In genomic region chr17:79072544-79072943, GRCh38 we compare ENCODE assay signal across 15 cellular contexts. TPM values are rescaled to one million over a fixed set of nuclear protein-coding genes. Genes with fewer than 3 reads are reported as not detected.
A peak's percentile ranks its signal among the peaks of the same experiment; 100 is the strongest.
DNase-seq lines count a peak whose midpoint lies in the region; ATAC-seq and TF ChIP-seq lines count a peak whose summit lies in the region.
"Had no signal": no experiment of that assay in that cellular context is flagged by ENCODE, and none has a peak within 500 bp of the region (broad histone marks: within the 10 kb centered on the region; RNA-seq: fewer than 3 reads in every experiment).

No MANE protein-coding gene starts in this region.

- peak overlapping the region; percentile 41 for H3K27ac Mint-ChIP-seq in activated naive CD4-positive, alpha-beta T cell treated with anti-CD3 and anti-CD28 coated beads, Interleukin-2, amount 50 U/mL, for 24 hours
- H3K27ac Mint-ChIP-seq in activated naive CD4-positive, alpha-beta T cell treated with anti-CD3 and anti-CD28 coated beads for 36 hours = no peak overlapping the region

- H3K9me3 Mint-ChIP-seq in activated naive CD4-positive, alpha-beta T cell treated with anti-CD3 and anti-CD28 coated beads, Interleukin-2, amount 50 U/mL, for 24 hours = no peaks in the 10 kb centered on the region
- no peaks in the 10 kb centered on the region for H3K9me3 Mint-ChIP-seq in activated naive CD4-positive, alpha-beta T cell treated with anti-CD3 and anti-CD28 coated beads for 36 hours

- H3K36me3 ChIP-seq in upper lobe of right lung = peaks cover 3% of the 10 kb centered on the region

- H3K4me1 ChIP-seq in upper lobe of right lung = peaks cover 7% of the 10 kb centered on the region

- H3K4me3 Mint-ChIP-seq in activated naive CD4-positive, alpha-beta T cell treated with anti-CD3 and anti-CD28 coated beads, Interleukin-2, amount 50 U/mL, for 24 hours = no peak overlapping the region
- H3K4me3 Mint-ChIP-seq in activated naive CD4-positive, alpha-beta T cell treated with anti-CD3 and anti-CD28 coated beads for 36 hours = no peak overlapping the region

- no peak overlapping the region for H3K4me3 ChIP-seq in upper lobe of right lung
- H3K4me3 ChIP-seq: BLaER1 had no signal

- no peaks in the 10 kb centered on the region for H3K27me3 Mint-ChIP-seq in activated naive CD4-positive, alpha-beta T cell treated with anti-CD3 and anti-CD28 coated beads, Interleukin-2, amount 50 U/mL, for 24 hours
- no peaks in the 10 kb centered on the region for H3K27me3 Mint-ChIP-seq in activated naive CD4-positive, alpha-beta T cell treated with anti-CD3 and anti-CD28 coated beads for 36 hours (ENCODE audit: low read depth)

- ATAC-seq in upper lobe of right lung (no peak), SK-N-SH treated with all-trans-retinoic acid at 6 μM for 48 hours (no peak)

- intact Hi-C loops in activated naive CD4-positive, alpha-beta T cell treated with anti-CD3 and anti-CD28 coated beads for 36 hours (cut with micrococcal nuclease) = no loop called here
- intact Hi-C loops in upper lobe of right lung (cut with DNase I) = no loop called here

- no peak for TF ChIP-seq CTCF in upper lobe of right lung (IDR thresholded peaks at IDR 0.05)

- H3K36me3 Mint-ChIP-seq in activated naive CD4-positive, alpha-beta T cell treated with anti-CD3 and anti-CD28 coated beads, Interleukin-2, amount 50 U/mL, for 24 hours = peaks cover 2% of the 10 kb centered on the region
- no peaks in the 10 kb centered on the region for H3K36me3 Mint-ChIP-seq in activated naive CD4-positive, alpha-beta T cell treated with anti-CD3 and anti-CD28 coated beads for 36 hours (ENCODE audit: low read depth)

- H3K27me3 ChIP-seq in upper lobe of right lung = no peaks in the 10 kb centered on the region
- H3K27me3 ChIP-seq: BLaER1 had no signal

- no peak for DNase-seq in activated naive CD4-positive, alpha-beta T cell treated with anti-CD3 and anti-CD28 coated beads for 36 hours
- DNase-seq in RPMI8226 (peak; percentile 47), mesenteric fat pad (ENCODE audit: low spot score) (peak; percentile 65), upper lobe of right lung (peak; percentile 61), SKM-1 (lab: John Stamatoyannopoulos, UW; ENCODE audit: unreplicated experiment) (no peak), NCI-H1417 treated with DMSO at 0.1 percent for 48 hours (lab: John Stamatoyannopoulos, UW) (no peak)
- DNase-seq: 8988T, DMS153, Karpas-422, NCI-H1417, NCI-H2081, NCI-H510A treated with DMSO at 0.1 percent for 48 hours had no signal

- H3K9me3 ChIP-seq in upper lobe of right lung = no peaks in the 10 kb centered on the region
- H3K9me3 ChIP-seq: BLaER1 had no signal

- CTCF ChIA-PET in activated naive CD4-positive, alpha-beta T cell treated with anti-CD3 and anti-CD28 coated beads for 36 hours (lab: Charles Lee) = interaction anchor here (1.3 to 1.5 kb wide), 2 partner anchors 10 to 27 kb away, joined by 4 to 5 read pairs; no protein-coding TSS in a partner anchor

- no peak overlapping the region for H3K27ac ChIP-seq in upper lobe of right lung
- H3K27ac ChIP-seq: BLaER1 had no signal

- H3K4me1 Mint-ChIP-seq in activated naive CD4-positive, alpha-beta T cell treated with anti-CD3 and anti-CD28 coated beads, Interleukin-2, amount 50 U/mL, for 24 hours = peaks cover 17% of the 10 kb centered on the region
- peaks cover 19% of the 10 kb centered on the region for H3K4me1 Mint-ChIP-seq in activated naive CD4-positive, alpha-beta T cell treated with anti-CD3 and anti-CD28 coated beads for 36 hours (ENCODE audit: low read depth)

TF ChIP-seq in SK-N-SH treated with all-trans-retinoic acid at 6 μM for 48 hours, 23 proteins besides CTCF, POLR2A, EP300 and RAD21 (continues in another document):
- TF ChIP-seq ZNF70 (CRISPR knock-in tag; IDR thresholded peaks at IDR 0.05) = no peak
- TF ChIP-seq TSHZ2 (CRISPR knock-in tag; IDR thresholded peaks at IDR 0.05) = no peak
- no peak for TF ChIP-seq TOX (CRISPR knock-in tag; IDR thresholded peaks at IDR 0.05; ENCODE audit: borderline replicate concordance)
- no peak for TF ChIP-seq ISL1 (CRISPR knock-in tag; IDR thresholded peaks at IDR 0.05)
- TF ChIP-seq ZFP3 (CRISPR knock-in tag; IDR thresholded peaks at IDR 0.05) = no peak
- no peak for TF ChIP-seq BACH2 (CRISPR knock-in tag; IDR thresholded peaks at IDR 0.05; ENCODE audit: borderline replicate concordance)
- no peak for TF ChIP-seq TCF4 (CRISPR knock-in tag; IDR thresholded peaks at IDR 0.05; ENCODE audit: borderline replicate concordance)
- no peak for TF ChIP-seq ZNF565 (CRISPR knock-in tag; conservative IDR thresholded peaks at IDR 0.05; ENCODE audit: low read depth)
- no peak for TF ChIP-seq ZC3H10 (CRISPR knock-in tag; IDR thresholded peaks at IDR 0.05)
- no peak for TF ChIP-seq PATZ1 (CRISPR knock-in tag; IDR thresholded peaks at IDR 0.05; ENCODE audit: borderline replicate concordance)
- TF ChIP-seq SNAI2 (CRISPR knock-in tag; IDR thresholded peaks at IDR 0.05) = no peak
- TF ChIP-seq OSR1 (CRISPR knock-in tag; IDR thresholded peaks at IDR 0.05) = no peak
- no peak for TF ChIP-seq PPARA (CRISPR knock-in tag; IDR thresholded peaks at IDR 0.05; ENCODE audit: borderline replicate concordance)
- no peak for TF ChIP-seq POU6F1 (CRISPR knock-in tag; IDR thresholded peaks at IDR 0.05; ENCODE audit: borderline replicate concordance, low read depth)
- TF ChIP-seq RARB (CRISPR knock-in tag; IDR thresholded peaks at IDR 0.05) = no peak
- no peak for TF ChIP-seq ZNF8 (CRISPR knock-in tag; IDR thresholded peaks at IDR 0.05)
- no peak for TF ChIP-seq GLIS3 (CRISPR knock-in tag; IDR thresholded peaks at IDR 0.05)
- no peak for TF ChIP-seq ZFP30 (CRISPR knock-in tag; IDR thresholded peaks at IDR 0.05)
- no peak for TF ChIP-seq ESRRG (CRISPR knock-in tag; IDR thresholded peaks at IDR 0.05)

RNA-seq across cellular contexts. Expression of gene ENGASE, which starts 2.1 kb away (rescaled TPM):
- 10 to 100 TPM; 49.5 to 51.2 TPM for total RNA-seq in activated naive CD4-positive, alpha-beta T cell treated with anti-CD3 and anti-CD28 coated beads for 36 hours
- 38.8 TPM for total RNA-seq in mesenteric fat pad
- 58.2 TPM for total RNA-seq in upper lobe of right lung

RNA-seq across cellular contexts. Expression of gene C1QTNF1, which starts 48.6 kb away (rescaled TPM):
- total RNA-seq in activated naive CD4-positive, alpha-beta T cell treated with anti-CD3 and anti-CD28 coated beads for 36 hours = under 1 TPM; 0.14 to 0.32 TPM
- total RNA-seq in mesenteric fat pad (563 TPM), upper lobe of right lung (28.3 TPM)

Comparison
In these comparisons a context has a peak if more than half of its experiments do, and no peak if none do; other contexts are left out.
1. DNase-seq: peak in RPMI8226 (single experiment), mesenteric fat pad (single experiment) and upper lobe of right lung (single experiment); none in activated naive CD4-positive, alpha-beta T cell treated with anti-CD3 and anti-CD28 coated beads for 36 hours (single experiment), SKM-1 (single experiment) and NCI-H1417 treated with DMSO at 0.1 percent for 48 hours (single experiment).
2. RNA of gene C1QTNF1, which starts 48.6 kb away (total RNA-seq): 563 TPM in mesenteric fat pad (single experiment) and 28.3 TPM in upper lobe of right lung (single experiment); 0.14 to 0.32 TPM in activated naive CD4-positive, alpha-beta T cell treated with anti-CD3 and anti-CD28 coated beads for 36 hours; every median in the first group is over 10 times any median in the second.